19 cellular contexts compared by ENCODE assay signal in the genomic region with DNA sequence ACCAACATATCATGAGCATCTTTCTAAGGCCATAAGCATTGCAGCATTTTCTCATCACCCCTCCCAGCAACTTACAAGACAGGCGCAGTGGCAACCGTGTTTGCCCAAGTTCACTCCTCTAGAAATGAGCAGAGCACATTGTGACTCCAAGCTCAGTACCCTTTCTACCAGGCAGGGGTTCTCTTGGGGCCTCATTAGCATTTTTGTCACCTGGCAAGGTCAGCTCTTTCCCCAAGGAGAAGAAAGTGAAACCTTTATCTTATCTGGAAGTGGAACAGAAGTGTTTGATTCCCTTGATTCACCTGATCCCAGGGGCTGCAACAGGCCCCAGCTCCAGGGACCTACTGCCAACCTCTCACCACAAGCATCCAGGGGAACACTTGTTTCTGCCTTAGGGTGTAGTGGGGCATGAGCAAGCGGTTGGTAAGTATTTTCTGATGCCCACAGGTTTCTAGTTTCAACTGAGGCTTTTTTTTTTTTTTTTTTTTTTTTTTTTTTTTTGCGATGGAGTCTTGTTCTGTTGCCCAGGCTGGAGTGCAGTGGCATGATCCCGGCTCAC. TPM values are rescaled to one million over a fixed set of nuclear protein-coding genes. Genes with fewer than 3 reads are reported as not detected.
DNase-seq lines count a peak whose midpoint lies in the region; ATAC-seq, FAIRE-seq and TF ChIP-seq lines count a peak whose summit lies in the region.
"Had no signal": no experiment of that assay in that cellular context is flagged by ENCODE, and none has a peak within 500 bp of the region (broad histone marks: within the 10 kb centered on the region; RNA-seq: fewer than 3 reads in every experiment).

No MANE protein-coding gene starts in this region.

- peak overlapping the region; percentile 34 for H2AK5ac ChIP-seq in neuronal stem cell (ENCODE audit: low read depth, low read length)

- POLR2A ChIA-PET in GM12878 (lab: Charles Lee) (interaction anchor here (1.2 to 1.5 kb wide), 2 partner anchors 8 to 14 kb away, joined by 3 to 7 read pairs; no protein-coding TSS in a partner anchor), GM10248 (lab: Yijun Ruan, JAX) (no interaction called here)

- H2BK5ac ChIP-seq in neuronal stem cell (ENCODE audit: low read length) = no peak overlapping the region

- no peak overlapping the region for H4K91ac ChIP-seq in neuronal stem cell (ENCODE audit: low read depth, low read length, poor library complexity)

- 17% methylated on average over 4 of the region's 5 CpGs for WGBS in GM12878 (ENCODE audit: insufficient coverage, insufficient replicate concordance, low lambda C conversion rate, missing lambda C conversion rate)
- no CpG with 5 or more reads among the region's 5 CpGs for WGBS in neuronal stem cell (ENCODE audit: extremely low coverage in 2 of 2, insufficient read length in 2 of 2, insufficient replicate concordance in 1 of 2), 2 donors

- H2BK12ac ChIP-seq in neuronal stem cell (ENCODE audit: low read length) = no peak overlapping the region

- H2BK120ac ChIP-seq in neuronal stem cell (ENCODE audit: low read depth, low read length) = no peak overlapping the region

- H2AFZ ChIP-seq in GM12878 (ENCODE audit: control insufficient read depth, low read depth, low read length) (no peak overlapping the region), neuronal stem cell (ENCODE audit: low read length) (no peak overlapping the region)

- no peak for TF ChIP-seq CTCF in GM12878 (IDR thresholded peaks at IDR 0.05 in 2 of 3, conservative IDR thresholded peaks at IDR 0.05 in 1 of 3; ENCODE audit: control insufficient read depth in 2 of 3, extremely low read depth in 1 of 3, insufficient read depth in 1 of 3, low read depth in 3 of 3, low read length in 3 of 3)
- TF ChIP-seq CTCF in BE2C (IDR thresholded peaks at IDR 0.05; ENCODE audit: low read depth, low read length) = no peak
- no peak for TF ChIP-seq CTCF in GM10248 (IDR thresholded peaks at IDR 0.05; ENCODE audit: control extremely low read depth, extremely low read depth, low read depth, missing control alignments)

- ATAC-seq in GM12878 (peak; percentile 36), GM21529 (IDR thresholded peaks at IDR 0.05; ENCODE audit: unreplicated experiment) (no peak)

- no peak overlapping the region for H2BK15ac ChIP-seq in neuronal stem cell (ENCODE audit: low read length)

- H3K23ac ChIP-seq in neuronal stem cell (ENCODE audit: low read depth, low read length, poor library complexity) = no peak overlapping the region

- H3K4me3 ChIP-seq in BLaER1 (no peak overlapping the region), GM12878 (no peak overlapping the region), neuronal stem cell (ENCODE audit: low read length in 2 of 2) (no peak overlapping the region), BE2C (ENCODE audit: low read depth, low read length) (no peak overlapping the region)
- H3K4me3 ChIP-seq: SK-N-MC had no signal

- peak overlapping the region; percentile 29 for H3K4me2 ChIP-seq in BLaER1
- H3K4me2 ChIP-seq in GM12878 (ENCODE audit: control insufficient read depth, insufficient read depth) = 0 out of 2 replicates have a peak overlapping the region, but pooled peaks have one; percentile 41
- H3K4me2 ChIP-seq in neuronal stem cell (ENCODE audit: insufficient read depth, low read length, poor library complexity, severe bottlenecking) = no peak overlapping the region

- no peak overlapping the region for H4K8ac ChIP-seq in neuronal stem cell (ENCODE audit: low read depth, low read length)

- H4K20me1 ChIP-seq in BLaER1 (no peaks in the 10 kb centered on the region), GM12878 (ENCODE audit: control insufficient read depth, insufficient read depth) (no peaks in the 10 kb centered on the region)

- H3K9ac ChIP-seq in BLaER1 (no peak overlapping the region), GM12878 (ENCODE audit: control insufficient read depth, insufficient read depth, low read length) (0 out of 2 replicates have a peak overlapping the region, but pooled peaks have one; percentile 8), neuronal stem cell (ENCODE audit: low read depth, low read length, poor library complexity) (no peak overlapping the region)

- BruUV-seq in GM12878 (replicated peaks; lab: Mats Ljungman, UMichigan) = no TSS peak

- SMC1A ChIA-PET in GM12878 (lab: Charles Lee; ENCODE audit: uncharacterized antibody, unreplicated experiment) = interaction anchor here (0.6 to 7.4 kb wide), 12 partner anchors 9 to 133 kb away, joined by 3 to 143 read pairs (median 4); no protein-coding TSS in a partner anchor

- no peaks in the 10 kb centered on the region for H3K9me3 ChIP-seq in BLaER1
- no peaks in the 10 kb centered on the region; the same call in 2 of the 3 replicates for H3K9me3 ChIP-seq in GM12878 (replicated peaks; ENCODE audit: control insufficient read depth, insufficient read depth, low read length)
- H3K9me3 ChIP-seq in neuronal stem cell (replicated peaks in 1 of 2; ENCODE audit: control insufficient read depth in 2 of 2, insufficient read depth in 1 of 2, low read depth in 1 of 2, low read length in 2 of 2) = no peaks in the 10 kb centered on the region
- no peaks in the 10 kb centered on the region for H3K9me3 ChIP-seq in BE2C

- no peak overlapping the region for H3K27ac ChIP-seq in BLaER1
- H3K27ac ChIP-seq in GM12878 (ENCODE audit: control insufficient read depth, insufficient read depth) = peak overlapping the region; percentile 17; the same call in 1 of the 2 replicates
- no peak overlapping the region for H3K27ac ChIP-seq in neuronal stem cell (replicated peaks; ENCODE audit: low read length)
- H3K27ac ChIP-seq: SK-N-MC had no signal

- DNase-seq in M059J (ENCODE audit: low read depth) (peak; percentile 77), GM12878 (ENCODE audit: low read depth, low spot score) (no peak), neuronal stem cell (ENCODE audit: low spot score) (no peak), BE2C (no peak), NCI-H1417 treated with DMSO at 0.1 percent for 48 hours (lab: John Stamatoyannopoulos, UW) (no peak), GM10248 (ENCODE audit: extremely low spot score) (no peak)
- DNase-seq: C1 segment of cervical spinal cord, DND-41, NCI-H1436, NCI-H1930, NCI-H510A, NCI-H774, OCI-M1, Right ventricle myocardium superior had no signal

- TF ChIP-seq POLR2A in GM12878 (IDR thresholded peaks at IDR 0.05; ENCODE audit: low read depth, low read length) = no peak

- H3K27me3 ChIP-seq in BLaER1 = no peaks in the 10 kb centered on the region
- H3K27me3 ChIP-seq in GM12878 (replicated peaks in 1 of 2; ENCODE audit: control insufficient read depth in 2 of 2, insufficient read depth in 2 of 2, low read length in 1 of 2) = no peaks in the 10 kb centered on the region
- no peaks in the 10 kb centered on the region for H3K27me3 ChIP-seq in neuronal stem cell (ENCODE audit: control insufficient read depth in 3 of 3, insufficient read depth in 3 of 3, low read depth in 1 of 3, low read length in 3 of 3)
- H3K27me3 ChIP-seq in BE2C = no peaks in the 10 kb centered on the region

- no peaks in the 10 kb centered on the region for H3K79me1 ChIP-seq in neuronal stem cell (ENCODE audit: low read depth, low read length)

- no peak overlapping the region for H3K14ac ChIP-seq in neuronal stem cell (ENCODE audit: low read length)

- no peaks in the 10 kb centered on the region for H3K79me2 ChIP-seq in GM12878 (ENCODE audit: control insufficient read depth, insufficient read depth, low read length)

- in situ Hi-C loops in GM12878 (cut with MboI) = no loop called here

- RAD21 ChIA-PET in GM12878 (lab: Charles Lee; ENCODE audit: unreplicated experiment) = interaction anchor here (0.7 to 7.2 kb wide), 7 partner anchors 8 to 132 kb away, joined by 3 to 70 read pairs (median 3); no protein-coding TSS in a partner anchor

- H3K4ac ChIP-seq in neuronal stem cell (ENCODE audit: low read length) = no peak overlapping the region

- H3K36me3 ChIP-seq in BLaER1 = no peaks in the 10 kb centered on the region
- no peaks in the 10 kb centered on the region for H3K36me3 ChIP-seq in GM12878 (ENCODE audit: control insufficient read depth in 2 of 2, insufficient read depth in 2 of 2, low read length in 1 of 2)
- no peaks in the 10 kb centered on the region for H3K36me3 ChIP-seq in neuronal stem cell (replicated peaks in 1 of 2; ENCODE audit: control insufficient read depth in 2 of 2, insufficient read depth in 2 of 2, low read length in 2 of 2)
- no peaks in the 10 kb centered on the region for H3K36me3 ChIP-seq in BE2C

- CTCF ChIA-PET in GM12878 (lab: Yijun Ruan, JAX) (interaction anchor here (0.9 to 6.1 kb wide), 5 partner anchors 12 to 125 kb away, joined by 3 to 37 read pairs (median 4); no protein-coding TSS in a partner anchor), GM10248 (lab: Yijun Ruan, JAX) (interaction anchor here (1.4 to 5.2 kb wide), 3 partner anchors 12 to 190 kb away, joined by 3 to 37 read pairs (median 5); no protein-coding TSS in a partner anchor)

- no peak for FAIRE-seq in GM12878 (lab: Jason Lieb, UNC)
- FAIRE-seq: A204.1, H1 had no signal

- H3K18ac ChIP-seq in neuronal stem cell (ENCODE audit: low read length) = no peak overlapping the region

- no peak for TF ChIP-seq RAD21 in GM12878 (IDR thresholded peaks at IDR 0.05; ENCODE audit: insufficient read depth, low read depth, low read length)

- intact Hi-C loops in GM12878 (cut with micrococcal nuclease; ENCODE audit: unreplicated experiment) = no loop called here

- no peak for TF ChIP-seq EP300 in GM12878 (IDR thresholded peaks at IDR 0.05; ENCODE audit: borderline replicate concordance in 1 of 2, control insufficient read depth in 1 of 2, low read depth in 2 of 2, low read length in 2 of 2)

- H3K4me1 ChIP-seq in BLaER1 (peaks cover 52% of the 10 kb centered on the region), GM12878 (ENCODE audit: control insufficient read depth, insufficient read depth, low read length) (peaks cover 55% of the 10 kb centered on the region), neuronal stem cell (ENCODE audit: control insufficient read depth in 2 of 2, insufficient read depth in 1 of 2, low read depth in 1 of 2, low read length in 2 of 2) (peaks cover 13 to 16% of the 10 kb centered on the region in 2 donors), BE2C (no peaks in the 10 kb centered on the region)

RNA-seq across cellular contexts. Expression of a gene that starts 44.0 kb away (rescaled TPM):
- total RNA-seq in M059J (2014; rRNA removed; shearing (Covaris generic)) = 58.1 and 65.2 TPM in 2 replicates
- total RNA-seq in GM12878 (2013; cell fraction: nucleolus; rRNA removed) = 561 and 573 TPM in 2 replicates
- total RNA-seq in GM12878 (2014; rRNA removed) = 80.5 and 83.3 TPM in 2 replicates
- 62.3 and 68.2 TPM in 2 replicates for total RNA-seq in GM12878 (2014; rRNA removed; fragmentation: Illumina TruSeq; extraction: Trizol)
- total RNA-seq in GM12878 (2021) = 73.4 and 78.6 TPM in 2 replicates
- 23.1 TPM for polyA plus RNA-seq in GM12878 (2011; ENCODE audit: low read depth)
- 28.8 and 38.2 TPM in 2 replicates for polyA plus RNA-seq in GM12878 (2011; rRNA removed)
- polyA plus RNA-seq in GM12878 (2011; cell fraction: cytosol; rRNA removed) = 44.2 and 56.0 TPM in 2 replicates
- 133 TPM in 2 replicates for polyA plus RNA-seq in GM12878 (2011; cell fraction: nucleus; rRNA removed)
- 37.2 and 52.5 TPM in 2 replicates for polyA plus RNA-seq in GM12878 (2012)
- polyA plus RNA-seq in GM12878 (2014; fragmentation: Illumina TruSeq; extraction: Trizol) = 56.2 and 59.5 TPM in 2 replicates
- 10 to 100 TPM; 11.3 to 21.1 TPM for polyA plus RNA-seq in GM12878 (2014; fragmentation: Nextera tagmentation; extraction: Ambion mirVana)
- 53.8 and 55.0 TPM in 2 replicates for polyA plus RNA-seq in GM12878 (2014; rRNA removed)
- 10 to 100 TPM; 28.9 to 29.4 TPM for polyA plus RNA-seq in GM12878 (2016; fragmentation: Nextera tagmentation; extraction: Ambion mirVana)
- 113 and 115 TPM in 2 replicates for polyA minus RNA-seq in GM12878 (2011; rRNA and poly(A)+ RNA removed)
- 43.2 and 52.2 TPM in 2 replicates for polyA minus RNA-seq in GM12878 (2011; cell fraction: cytosol; rRNA and poly(A)+ RNA removed)
- polyA minus RNA-seq in GM12878 (2011; cell fraction: nucleus; rRNA and poly(A)+ RNA removed) = 70.1 and 128 TPM in 2 replicates
- polyA plus RNA-seq in neuronal stem cell (2013, experiment 1 of 2) = 10.5 TPM
- 13.5 TPM for polyA plus RNA-seq in neuronal stem cell (2013, experiment 2 of 2)
- 44.6 TPM for polyA plus RNA-seq in BE2C (2012; ENCODE audit: insufficient read depth, insufficient read length, low read depth)
